Comparison of ENCODE assay signal across 8 cellular contexts in genomic region chr11:22304337-22304961, GRCh38. TPM values are rescaled to one million over a fixed set of nuclear protein-coding genes. Genes with fewer than 3 reads are reported as not detected.
DNase-seq lines count a peak whose midpoint lies in the region; ATAC-seq and TF ChIP-seq lines count a peak whose summit lies in the region.

No MANE protein-coding gene starts in this region.

- no peak overlapping the region for H3K14ac ChIP-seq in neuronal stem cell (ENCODE audit: low read length)

- no peaks in the 10 kb centered on the region for H3K36me3 ChIP-seq in neuronal stem cell (replicated peaks in 1 of 2; ENCODE audit: control insufficient read depth in 2 of 2, insufficient read depth in 2 of 2, low read length in 2 of 2)

- H3K4me1 ChIP-seq in neuronal stem cell (ENCODE audit: control insufficient read depth in 2 of 2, insufficient read depth in 1 of 2, low read depth in 1 of 2, low read length in 2 of 2) = no peaks in the 10 kb centered on the region

- H2AFZ ChIP-seq in neuronal stem cell (ENCODE audit: low read length) = no peak overlapping the region

- no peak overlapping the region for H3K4me3 ChIP-seq in LNCaP clone FGC (ENCODE audit: low read depth, low read length)
- H3K4me3 ChIP-seq in retinal pigment epithelial cell (ENCODE audit: low read length) = no peak overlapping the region
- no peak overlapping the region for H3K4me3 ChIP-seq in neuronal stem cell (ENCODE audit: low read length in 2 of 2)

- no peak overlapping the region for H3K4ac ChIP-seq in neuronal stem cell (ENCODE audit: low read length)

- H4K91ac ChIP-seq in neuronal stem cell (ENCODE audit: low read depth, low read length, poor library complexity) = no peak overlapping the region

- peak; percentile 40 for DNase-seq in ACHN
- peak; percentile 19 for DNase-seq in LNCaP clone FGC (ENCODE audit: low read depth)
- peak; percentile 77 for DNase-seq in RKO (ENCODE audit: low spot score)
- DNase-seq in fibroblast of peridontal ligament (ENCODE audit: extremely low read depth) = peak; percentile 43
- DNase-seq in retinal pigment epithelial cell (ENCODE audit: low read depth) = peak; percentile 9
- no peak for DNase-seq in neuronal stem cell (ENCODE audit: low spot score)

- H3K23ac ChIP-seq in neuronal stem cell (ENCODE audit: low read depth, low read length, poor library complexity) = no peak overlapping the region

- H3K18ac ChIP-seq in neuronal stem cell (ENCODE audit: low read length) = no peak overlapping the region

- H4K8ac ChIP-seq in neuronal stem cell (ENCODE audit: low read depth, low read length) = no peak overlapping the region

- no peaks in the 10 kb centered on the region for H3K79me1 ChIP-seq in neuronal stem cell (ENCODE audit: low read depth, low read length)

- no peak overlapping the region for H2BK120ac ChIP-seq in neuronal stem cell (ENCODE audit: low read depth, low read length)

- no peaks in the 10 kb centered on the region for H3K27me3 ChIP-seq in neuronal stem cell (ENCODE audit: control insufficient read depth in 3 of 3, insufficient read depth in 3 of 3, low read depth in 1 of 3, low read length in 3 of 3)

- in situ Hi-C loops in ACHN (cut with HindIII; ENCODE audit: low pct_ligation_motif_present, low pct_unique_long_range_greater_than_20kb, low sequenced_read_pairs) = no loop called here

- H3K27ac ChIP-seq in neuronal stem cell (replicated peaks; ENCODE audit: low read length) = no peak overlapping the region

- peak; percentile 64 for ATAC-seq in GM18502 (IDR thresholded peaks at IDR 0.05; ENCODE audit: poor library complexity, unreplicated experiment)
- no peak for ATAC-seq in HG03045 (IDR thresholded peaks at IDR 0.05; ENCODE audit: unreplicated experiment)

- no peak overlapping the region for H2AK5ac ChIP-seq in neuronal stem cell (ENCODE audit: low read depth, low read length)

- H3K9me3 ChIP-seq in neuronal stem cell (replicated peaks in 1 of 2; ENCODE audit: control insufficient read depth in 2 of 2, insufficient read depth in 1 of 2, low read depth in 1 of 2, low read length in 2 of 2) = no peaks in the 10 kb centered on the region

- H2BK5ac ChIP-seq in neuronal stem cell (ENCODE audit: low read length) = no peak overlapping the region

- no peak overlapping the region for H3K4me2 ChIP-seq in neuronal stem cell (ENCODE audit: insufficient read depth, low read length, poor library complexity, severe bottlenecking)

- H2BK12ac ChIP-seq in neuronal stem cell (ENCODE audit: low read length) = no peak overlapping the region

- no CpG with 5 or more reads among the region's 5 CpGs for WGBS in neuronal stem cell (ENCODE audit: extremely low coverage in 2 of 2, insufficient read length in 2 of 2, insufficient replicate concordance in 1 of 2), 2 donors

- peak; percentile 46 for TF ChIP-seq CTCF in LNCaP clone FGC (IDR thresholded peaks at IDR 0.05; ENCODE audit: control insufficient read depth, extremely low read depth, insufficient read depth)
- TF ChIP-seq CTCF in retinal pigment epithelial cell (conservative IDR thresholded peaks at IDR 0.05; ENCODE audit: low read depth, low read length) = peak; percentile 60

- H3K9ac ChIP-seq in neuronal stem cell (ENCODE audit: low read depth, low read length, poor library complexity) = no peak overlapping the region

- no peak overlapping the region for H2BK15ac ChIP-seq in neuronal stem cell (ENCODE audit: low read length)

RNA-seq across cellular contexts. Expression of gene SLC17A6, which starts 33.7 kb away (rescaled TPM):
- polyA plus RNA-seq in neuronal stem cell (2013, experiment 1 of 2) = not detected
- not detected for polyA plus RNA-seq in neuronal stem cell (2013, experiment 2 of 2)
